ENCODE assay signal across 27 cellular contexts in genomic region chrX:52576946-52577345, GRCh38.
A peak's percentile ranks its signal among the peaks of the same experiment; 100 is the strongest.
DNase-seq lines count a peak whose midpoint lies in the region; ATAC-seq, FAIRE-seq and TF ChIP-seq lines count a peak whose summit lies in the region.
"Had no signal": no experiment of that assay in that cellular context is flagged by ENCODE, and none has a peak within 500 bp of the region (broad histone marks: within the 10 kb centered on the region; RNA-seq: fewer than 3 reads in every experiment).

No MANE protein-coding gene starts in this region.

- no TSS peak for BruUV-seq in A673 (replicated peaks; lab: Mats Ljungman, UMichigan)

- H3K36me3 ChIP-seq in A673 (ENCODE audit: insufficient read depth, low read length, poor library complexity, severe bottlenecking) (no peaks in the 10 kb centered on the region), mucosa of rectum (ENCODE audit: control insufficient read depth in 2 of 2, insufficient read depth in 2 of 2, low read length in 2 of 2) (no peaks in the 10 kb centered on the region)
- H3K36me3 ChIP-seq: HAP-1, lower lobe of right lung, uterus, WERI-Rb-1 had no signal

- POLR2A ChIA-PET in A673 (lab: Charles Lee; ENCODE audit: low non-redundant PET): no interaction called here
- POLR2A ChIA-PET in RWPE1 (lab: Yijun Ruan, JAX; ENCODE audit: low non-redundant PET): no interaction called here

- DNase-seq in A673 (ENCODE audit: low spot score) (peak; percentile 10), RWPE1 (ENCODE audit: low spot score) (peak; percentile 10), activated T-cell treated with anti-CD3 and anti-CD28 coated beads for 4 hours (no peak), mesenteric fat pad (ENCODE audit: low spot score) (no peak), frontal cortex (ENCODE audit: low spot score in 2 of 2) (no peak)
- no peak for DNase-seq in activated naive CD4-positive, alpha-beta T cell treated with anti-CD3 and anti-CD28 coated beads, Interleukin-2, amount 50 U/mL, for 16 hours
- DNase-seq: activated CD4-positive, alpha-beta T cell treated with anti-CD3 and anti-CD28 coated beads, Interleukin-2, amount 10 ng/mL, durations not matched to agents 7 days and 5 days; activated CD8-positive, alpha-beta memory T cell treated with anti-CD3 and anti-CD28 coated beads, Interleukin-2, amount 10 ng/mL, durations not matched to agents 7 days and 5 days; activated naive CD4-positive, alpha-beta T cell treated with anti-CD3 and anti-CD28 coated beads, Interleukin-2, amount 10 ng/mL, durations not matched to agents 7 days and 5 days; AML-193; CD4-positive, alpha-beta T cell; glutamatergic neuron; KBM-7; lower lobe of right lung; MM.1S; NCI-H1436 treated with DMSO at 0.1 percent for 48 hours; posterior cingulate gyrus; stimulated activated naive CD4-positive, alpha-beta T cell; T-helper 9 cell; uterus; WERI-Rb-1 had no signal

- intact Hi-C loops in A673 (cut with micrococcal nuclease; ENCODE audit: unreplicated experiment): no loop called here

- H3K9ac ChIP-seq in mucosa of rectum (ENCODE audit: low read depth in 1 of 2, low read length in 2 of 2): no peak overlapping the region

- H3K4me1 ChIP-seq in A673 (ENCODE audit: insufficient read depth, low read length, poor library complexity, severe bottlenecking): no peaks in the 10 kb centered on the region
- peaks cover 2 to 4% of the 10 kb centered on the region in 2 donors for H3K4me1 ChIP-seq in mucosa of rectum (ENCODE audit: control insufficient read depth in 2 of 2, insufficient read depth in 2 of 2, low read length in 2 of 2)
- H3K4me1 ChIP-seq: HAP-1, lower lobe of right lung, uterus had no signal

- no peak overlapping the region for H3K4me3 ChIP-seq in A673 (ENCODE audit: low read depth, low read length, poor library complexity, severe bottlenecking)
- H3K4me3 ChIP-seq in mucosa of rectum (ENCODE audit: low read length in 2 of 2): peak overlapping the region; percentile 19 to 51
- H3K4me3 ChIP-seq: GM12878, HAP-1, lower lobe of right lung, uterus had no signal

- H3K9me3 ChIP-seq in A673 (ENCODE audit: low read depth, low read length, poor library complexity, severe bottlenecking) (no peaks in the 10 kb centered on the region), mucosa of rectum (ENCODE audit: control insufficient read depth in 2 of 2, low read length in 2 of 2) (no peaks in the 10 kb centered on the region)
- H3K9me3 ChIP-seq: HAP-1, lower lobe of right lung, uterus had no signal

- no peak for FAIRE-seq in frontal cortex (lab: Jason Lieb, UNC)
- FAIRE-seq: A204.1, colon, GM12878 had no signal

- CTCF ChIA-PET in A673 (lab: Charles Lee) (no interaction called here), RWPE1 (lab: Yijun Ruan, JAX) (no interaction called here)

- TF ChIP-seq CTCF in A673 (conservative IDR thresholded peaks at IDR 0.05; ENCODE audit: low read depth, low read length) (no peak), RWPE1 (conservative IDR thresholded peaks at IDR 0.05; ENCODE audit: low read depth) (no peak)

- H3K27me3 ChIP-seq in A673 (replicated peaks; ENCODE audit: insufficient read depth, low read depth, low read length, poor library complexity) (no peaks in the 10 kb centered on the region), mucosa of rectum (ENCODE audit: control insufficient read depth in 2 of 2, insufficient read depth in 2 of 2, low read length in 2 of 2) (peaks cover 4 to 10% of the 10 kb centered on the region in 2 donors)
- H3K27me3 ChIP-seq: uterus had no signal

- peak; percentile 93 for ATAC-seq in esophagus mucosa
- ATAC-seq: activated CD8-positive, alpha-beta memory T cell treated with anti-CD3 and anti-CD28 coated beads, Interleukin-2, amount 10 ng/mL, durations not matched to agents 7 days and 5 days; GM12878; lower lobe of right lung had no signal

- H3K27ac ChIP-seq in A673 (ENCODE audit: low read depth, low read length, poor library complexity, severe bottlenecking) (no peak overlapping the region), RWPE1 (no peak overlapping the region), mucosa of rectum (ENCODE audit: low read depth in 2 of 2, low read length in 2 of 2) (peak overlapping the region; percentile 70 to 82)
- H3K27ac ChIP-seq: lower lobe of right lung, uterus, WERI-Rb-1 had no signal

Comparison
In these comparisons a context has a peak if more than half of its experiments do, and no peak if none do; other contexts are left out.
1. DNase-seq: peak in A673 (single experiment) and RWPE1 (single experiment); none in activated T-cell treated with anti-CD3 and anti-CD28 coated beads for 4 hours (single experiment), mesenteric fat pad (single experiment), frontal cortex (0 of 2) and activated naive CD4-positive, alpha-beta T cell treated with anti-CD3 and anti-CD28 coated beads, Interleukin-2, amount 50 U/mL, for 16 hours (single experiment).
2. H3K27ac ChIP-seq: peak in mucosa of rectum (2 of 2); none in A673 (single experiment) and RWPE1 (single experiment).